Comparison of ENCODE assay signal across 13 cellular contexts in genomic region chr3:186788482-186789370, GRCh38. TPM values are rescaled to one million over a fixed set of nuclear protein-coding genes. Genes with fewer than 3 reads are reported as not detected.
DNase-seq lines count a peak whose midpoint lies in the region; ATAC-seq lines count a peak whose summit lies in the region.
"Had no signal": no experiment of that assay in that cellular context is flagged by ENCODE, and none has a peak within 500 bp of the region (broad histone marks: within the 10 kb centered on the region; RNA-seq: fewer than 3 reads in every experiment).

No MANE protein-coding gene starts in this region.

- peak overlapping the region; percentile 6 for H3K27ac Mint-ChIP-seq in activated naive CD4-positive, alpha-beta T cell treated with anti-CD3 and anti-CD28 coated beads for 36 hours
- peak overlapping the region; percentile 100 for H3K27ac Mint-ChIP-seq in stimulated activated memory B cell treated with anti-CD40 and anti-IgM and Interleukin-4, amounts not matched to agents 10 μg/mL and 1 μg/mL and 100 μg/mL, for 72 hours

- H3K4me3 Mint-ChIP-seq in activated naive CD4-positive, alpha-beta T cell treated with anti-CD3 and anti-CD28 coated beads for 36 hours: peak overlapping the region; percentile 99
- peak overlapping the region; percentile 99 for H3K4me3 Mint-ChIP-seq in stimulated activated memory B cell treated with anti-CD40 and anti-IgM and Interleukin-4, amounts not matched to agents 10 μg/mL and 1 μg/mL and 100 μg/mL, for 72 hours

- intact Hi-C loops in activated naive CD4-positive, alpha-beta T cell treated with anti-CD3 and anti-CD28 coated beads for 36 hours (cut with micrococcal nuclease): no loop called here

- H3K36me3 Mint-ChIP-seq in activated naive CD4-positive, alpha-beta T cell treated with anti-CD3 and anti-CD28 coated beads for 36 hours (ENCODE audit: low read depth): peaks cover 67% of the 10 kb centered on the region
- peaks cover 67% of the 10 kb centered on the region for H3K36me3 Mint-ChIP-seq in stimulated activated memory B cell treated with anti-CD40 and anti-IgM and Interleukin-4, amounts not matched to agents 10 μg/mL and 1 μg/mL and 100 μg/mL, for 72 hours

- no peaks in the 10 kb centered on the region for H3K9me3 Mint-ChIP-seq in activated naive CD4-positive, alpha-beta T cell treated with anti-CD3 and anti-CD28 coated beads for 36 hours
- no peaks in the 10 kb centered on the region for H3K9me3 Mint-ChIP-seq in stimulated activated memory B cell treated with anti-CD40 and anti-IgM and Interleukin-4, amounts not matched to agents 10 μg/mL and 1 μg/mL and 100 μg/mL, for 72 hours

- H3K4me1 Mint-ChIP-seq in activated naive CD4-positive, alpha-beta T cell treated with anti-CD3 and anti-CD28 coated beads for 36 hours (ENCODE audit: low read depth): peaks cover 39% of the 10 kb centered on the region
- H3K4me1 Mint-ChIP-seq in stimulated activated memory B cell treated with anti-CD40 and anti-IgM and Interleukin-4, amounts not matched to agents 10 μg/mL and 1 μg/mL and 100 μg/mL, for 72 hours: peaks cover 53% of the 10 kb centered on the region

- H3K27me3 Mint-ChIP-seq in activated naive CD4-positive, alpha-beta T cell treated with anti-CD3 and anti-CD28 coated beads for 36 hours (ENCODE audit: low read depth): no peaks in the 10 kb centered on the region
- no peaks in the 10 kb centered on the region for H3K27me3 Mint-ChIP-seq in stimulated activated memory B cell treated with anti-CD40 and anti-IgM and Interleukin-4, amounts not matched to agents 10 μg/mL and 1 μg/mL and 100 μg/mL, for 72 hours

- DNase-seq in activated naive CD4-positive, alpha-beta T cell treated with anti-CD3 and anti-CD28 coated beads for 36 hours: no peak
- no peak for DNase-seq in activated naive CD4-positive, alpha-beta T cell treated with Interleukin-2 at 50 U/mL for 16 hours
- peak; percentile 43 for DNase-seq in NAMALWA (ENCODE audit: low spot score)
- DNase-seq in cerebellar cortex (ENCODE audit: low spot score): peak; percentile 41
- DNase-seq in ureter (ENCODE audit: low spot score): no peak
- no peak for DNase-seq in kidney glomerular epithelial cell (lab: John Stamatoyannopoulos, UW)
- DNase-seq in NCI-H146 (lab: John Stamatoyannopoulos, UW): no peak
- DNase-seq: activated CD4-positive, CD25-positive, alpha-beta regulatory T cell treated with anti-CD3 and anti-CD28 coated beads, Interleukin-2, amount 50 U/mL, for 72 hours; COR-L47; NCI-H446; thyroid gland had no signal

- no peak for ATAC-seq in stimulated activated memory B cell treated with anti-CD40 and anti-IgM and Interleukin-4, amounts not matched to agents 10 μg/mL and 1 μg/mL and 100 μg/mL, for 72 hours

- CTCF ChIA-PET in activated naive CD4-positive, alpha-beta T cell treated with anti-CD3 and anti-CD28 coated beads for 36 hours (lab: Charles Lee): no interaction called here

RNA-seq across cellular contexts. Expression of gene EIF4A2, which starts 5.3 kb away (rescaled TPM):
- 100 to 1,000 TPM; 445 to 469 TPM for total RNA-seq in activated naive CD4-positive, alpha-beta T cell treated with anti-CD3 and anti-CD28 coated beads for 36 hours
- total RNA-seq in ureter: 343 TPM

RNA-seq across cellular contexts. Expression of gene RFC4, which starts 17.6 kb away (rescaled TPM):
- total RNA-seq in activated naive CD4-positive, alpha-beta T cell treated with anti-CD3 and anti-CD28 coated beads for 36 hours: 100 to 1,000 TPM; 135 to 136 TPM
- 9.8 TPM for total RNA-seq in ureter

RNA-seq across cellular contexts. Expression of gene ADIPOQ, which starts 53.8 kb away (rescaled TPM):
- total RNA-seq in activated naive CD4-positive, alpha-beta T cell treated with anti-CD3 and anti-CD28 coated beads for 36 hours: not detected
- total RNA-seq in ureter: 0.60 TPM
- total RNA-seq: dermis microvascular lymphatic vessel endothelial cell had no signal

Comparison
In these comparisons a context has a peak if more than half of its experiments do, and no peak if none do; other contexts are left out.
1. DNase-seq: peak in NAMALWA (single experiment) and cerebellar cortex (single experiment); none in activated naive CD4-positive, alpha-beta T cell treated with anti-CD3 and anti-CD28 coated beads for 36 hours (single experiment), activated naive CD4-positive, alpha-beta T cell treated with Interleukin-2 at 50 U/mL for 16 hours (single experiment), ureter (single experiment), kidney glomerular epithelial cell (single experiment) and NCI-H146 (single experiment).
2. RNA of gene RFC4, which starts 17.6 kb away (total RNA-seq): 135 to 136 TPM in activated naive CD4-positive, alpha-beta T cell treated with anti-CD3 and anti-CD28 coated beads for 36 hours; 9.8 TPM in ureter (single experiment); every median in the first group is over 10 times any median in the second.